Comparison of ENCODE assay signal across 7 cellular contexts in the genomic region with DNA sequence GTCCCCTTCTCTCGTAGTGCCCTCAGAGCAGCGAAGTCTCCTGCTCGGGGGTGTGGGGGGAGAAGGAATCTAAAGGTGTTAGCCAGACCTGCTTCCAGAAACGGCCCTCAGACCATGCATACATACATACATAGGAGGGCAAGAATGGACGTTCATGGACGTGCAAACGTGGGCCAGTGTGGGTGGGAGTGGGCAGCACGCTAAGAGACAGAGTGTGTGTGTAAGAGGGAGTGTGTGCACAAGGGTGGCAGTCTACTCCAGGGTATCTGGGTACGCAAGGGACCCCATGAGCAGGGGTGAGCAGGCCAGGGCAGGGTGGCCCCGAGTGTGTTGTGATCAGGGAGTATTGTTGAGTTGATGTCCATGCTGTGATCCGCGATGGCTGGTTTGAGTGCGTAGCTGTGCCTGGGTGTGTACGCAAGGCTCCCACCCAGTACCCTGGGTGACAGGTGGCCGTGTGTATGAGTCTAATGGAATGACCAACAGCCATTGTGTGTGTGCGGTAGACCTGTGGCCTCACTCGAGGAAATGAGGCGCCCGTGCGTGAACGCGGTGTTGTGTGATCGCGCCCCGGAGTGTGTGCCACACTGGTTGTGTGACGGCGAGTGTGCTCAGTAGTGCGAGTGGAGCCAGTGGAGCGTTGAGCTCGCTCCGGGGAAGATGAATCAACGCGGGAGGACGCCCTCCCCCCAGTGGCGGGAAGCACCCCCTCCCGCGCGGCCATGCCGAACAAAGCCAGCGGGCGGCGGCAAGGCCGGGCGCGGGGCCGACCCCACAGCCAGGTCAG. TPM values are rescaled to one million over a fixed set of nuclear protein-coding genes. Genes with fewer than 3 reads are reported as not detected.
DNase-seq lines count a peak whose midpoint lies in the region; FAIRE-seq and TF ChIP-seq lines count a peak whose summit lies in the region.

No MANE protein-coding gene starts in this region.

- intact Hi-C loops in ovary (cut with DNase I), result no loop called here

- H3K9ac ChIP-seq in endocrine pancreas (ENCODE audit: control insufficient read depth, insufficient read depth, low read length), result peak overlapping the region; percentile 88

- TF ChIP-seq POLR2A in GM12892 (IDR thresholded peaks at IDR 0.05; ENCODE audit: low read depth, low read length) (no peak), ovary (IDR thresholded peaks at IDR 0.05) (no peak)

- H3K27ac ChIP-seq in SJCRH30 (no peak overlapping the region), ovary (no peak overlapping the region)

- DNase-seq in GM12892 (ENCODE audit: insufficient read length), result no peak
- DNase-seq in HFF-Myc (ENCODE audit: extremely low read depth, low read depth), result no peak
- DNase-seq in SJCRH30, result peak; percentile 19 to 21
- no peak for DNase-seq in ovary
- DNase-seq in GM03348 (ENCODE audit: low spot score), result no peak
- DNase-seq in NCI-H1930 (lab: John Stamatoyannopoulos, UW), result no peak

- 22 to 32% (median 25%) methylated on average over 39 to 46 of the region's 46 CpGs for WGBS in ovary, 3 donors

- H3K27me3 ChIP-seq in SJCRH30 (no peaks in the 10 kb centered on the region), endocrine pancreas (ENCODE audit: control insufficient read depth, insufficient read depth, low read length) (no peaks in the 10 kb centered on the region), ovary (peaks cover 2% of the 10 kb centered on the region)

- H3K4me3 ChIP-seq in HFF-Myc (replicated peaks; ENCODE audit: low read depth, low read length), result peak overlapping the region; percentile 49
- H3K4me3 ChIP-seq in SJCRH30, result peak overlapping the region; percentile 63
- peak overlapping the region; percentile 45 for H3K4me3 ChIP-seq in endocrine pancreas (ENCODE audit: control insufficient read depth, insufficient read depth, low read length)
- peak overlapping the region; percentile 11 for H3K4me3 ChIP-seq in ovary

- H3K4me1 ChIP-seq in SJCRH30, result peaks cover 8% of the 10 kb centered on the region; the same call in 1 of the 2 replicates
- no peaks in the 10 kb centered on the region for H3K4me1 ChIP-seq in endocrine pancreas (ENCODE audit: control insufficient read depth, insufficient read depth, low read length)
- H3K4me1 ChIP-seq in ovary (ENCODE audit: insufficient read depth), result peaks cover 4% of the 10 kb centered on the region

- no peaks in the 10 kb centered on the region for H3K36me3 ChIP-seq in SJCRH30
- H3K36me3 ChIP-seq in endocrine pancreas (ENCODE audit: control insufficient read depth, insufficient read depth, low read length), result no peaks in the 10 kb centered on the region
- no peaks in the 10 kb centered on the region for H3K36me3 ChIP-seq in ovary

- no peak for TF ChIP-seq EP300 in ovary (IDR thresholded peaks at IDR 0.05)

- H3K9me3 ChIP-seq in SJCRH30 (replicated peaks) (no peaks in the 10 kb centered on the region), endocrine pancreas (ENCODE audit: control insufficient read depth, low read length) (no peaks in the 10 kb centered on the region), ovary (no peaks in the 10 kb centered on the region)

- TF ChIP-seq CTCF in HFF-Myc (IDR thresholded peaks at IDR 0.05; ENCODE audit: low read depth, low read length, missing control alignments) (no peak), ovary (IDR thresholded peaks at IDR 0.05) (no peak)

- FAIRE-seq in GM12892 (lab: Jason Lieb, UNC), result peak; percentile 38

RNA-seq across cellular contexts. Expression of a gene that starts 0.8 kb away (rescaled TPM):
- polyA plus RNA-seq in GM12892 (2012; ENCODE audit: missing spikeins), result 1.6 TPM
- total RNA-seq in SJCRH30 (2014; rRNA removed; shearing (Covaris generic)), result 6.5 and 6.9 TPM in 2 replicates
- total RNA-seq in ovary, result under 1 TPM; 0.08 to 0.32 (median 0.20) TPM
- polyA plus RNA-seq in ovary, result under 1 TPM; 0.13 to 0.50 TPM

RNA-seq across cellular contexts. Expression of a gene that starts 21.2 kb away (rescaled TPM):
- not detected for polyA plus RNA-seq in GM12892 (2012; ENCODE audit: missing spikeins)
- not detected in 2 replicates for total RNA-seq in SJCRH30 (2014; rRNA removed; shearing (Covaris generic))
- total RNA-seq in ovary, result not detected
- polyA plus RNA-seq in ovary, result under 1 TPM in 1 of 2 donors, not detected in 1; 0.13 TPM

RNA-seq across cellular contexts. Expression of a gene that starts 21.3 kb away (rescaled TPM):
- polyA plus RNA-seq in GM12892 (2012; ENCODE audit: missing spikeins), result not detected
- total RNA-seq in SJCRH30 (2014; rRNA removed; shearing (Covaris generic)), result not detected in 2 replicates
- not detected for total RNA-seq in ovary
- polyA plus RNA-seq in ovary, result under 1 TPM in 1 of 2 donors, not detected in 1; 0.61 TPM

RNA-seq across cellular contexts. Expression of a gene that starts 38.2 kb away (rescaled TPM):
- polyA plus RNA-seq in GM12892 (2012; ENCODE audit: missing spikeins), result 6.2 TPM
- total RNA-seq in SJCRH30 (2014; rRNA removed; shearing (Covaris generic)), result 25.3 and 26.5 TPM in 2 replicates
- 10 to 100 TPM in 5 of 7 donors, 1 to 10 TPM in 2; 7.5 to 19.3 (median 14.9) TPM for total RNA-seq in ovary
- polyA plus RNA-seq in ovary, result 10 to 100 TPM; 14.5 to 28.5 TPM

RNA-seq across cellular contexts. Expression of a gene that starts 60.0 kb away (rescaled TPM):
- not detected for polyA plus RNA-seq in GM12892 (2012; ENCODE audit: missing spikeins)
- not detected in 2 replicates for total RNA-seq in SJCRH30 (2014; rRNA removed; shearing (Covaris generic))
- total RNA-seq in ovary, result 1 to 10 TPM in 1 of 7 donors, under 1 TPM in 1, not detected in 5; 0.20 to 2.0 TPM
- under 1 TPM in 1 of 2 donors, not detected in 1; 0.10 TPM for polyA plus RNA-seq in ovary

Comparison
In these comparisons a context has a peak if more than half of its experiments do, and no peak if none do; other contexts are left out.
1. DNase-seq: peak in SJCRH30 (2 of 2); none in GM12892 (single experiment), HFF-Myc (single experiment), ovary (0 of 5), GM03348 (single experiment) and NCI-H1930 (0 of 2).
2. H3K4me3 ChIP-seq: peak in every context shown above with its lines; median percentile 63 in SJCRH30; 49 in HFF-Myc; 45 in endocrine pancreas; 11 in ovary.